Comparison of ENCODE assay signal across 12 cellular contexts in the genomic region with DNA sequence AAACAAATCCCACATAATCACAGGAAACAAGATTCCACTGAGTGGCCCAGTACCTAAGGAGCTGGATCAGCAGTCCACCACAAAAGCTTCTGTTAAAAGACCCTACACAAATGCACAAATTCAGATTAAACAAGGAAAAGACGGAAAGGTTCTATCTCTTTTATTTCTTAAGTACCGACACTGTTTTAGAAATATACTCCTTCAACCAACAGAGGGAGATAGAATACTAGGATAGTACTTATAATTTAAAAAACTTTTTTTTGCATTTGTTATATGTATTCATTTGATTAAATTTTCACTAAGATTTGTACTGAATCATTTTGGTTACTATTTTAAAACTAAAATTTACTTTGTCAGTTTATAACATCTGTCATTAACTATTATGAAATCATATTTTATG. TPM values are rescaled to one million over a fixed set of nuclear protein-coding genes. Genes with fewer than 3 reads are reported as not detected.
DNase-seq lines count a peak whose midpoint lies in the region; ATAC-seq, FAIRE-seq and TF ChIP-seq lines count a peak whose summit lies in the region.
"Had no signal": no experiment of that assay in that cellular context is flagged by ENCODE, and none has a peak within 500 bp of the region (broad histone marks: within the 10 kb centered on the region; RNA-seq: fewer than 3 reads in every experiment).

No MANE protein-coding gene starts in this region.

- H3K9ac ChIP-seq in colonic mucosa (ENCODE audit: low read depth in 2 of 2, low read length in 2 of 2), result no peak overlapping the region

- H3K9me3 ChIP-seq in cardiac muscle cell (ENCODE audit: low read depth), result no peaks in the 10 kb centered on the region
- H3K9me3 ChIP-seq in colonic mucosa, result no peaks in the 10 kb centered on the region
- no peaks in the 10 kb centered on the region for H3K9me3 ChIP-seq in upper lobe of left lung

- no peaks in the 10 kb centered on the region for H3K36me3 ChIP-seq in cardiac muscle cell
- H3K36me3 ChIP-seq in colonic mucosa, result no peaks in the 10 kb centered on the region
- peaks cover 0 to 2% (median 0%) of the 10 kb centered on the region in 4 donors for H3K36me3 ChIP-seq in upper lobe of left lung

- TF ChIP-seq CTCF in cardiac muscle cell (IDR thresholded peaks at IDR 0.05; ENCODE audit: low read depth, low read length) (peak; percentile 34), colonic mucosa (IDR thresholded peaks at IDR 0.05) (peak; percentile 26), upper lobe of left lung (IDR thresholded peaks at IDR 0.05) (peak in 5 of 6 experiments; percentile 18 to 42 (median 37))

- H3K4me3 ChIP-seq in cardiac muscle cell, result no peak overlapping the region
- H3K4me3 ChIP-seq in colonic mucosa, result no peak overlapping the region
- H3K4me3 ChIP-seq in upper lobe of left lung, result no peak overlapping the region

- DNase-seq in cardiac muscle cell (ENCODE audit: low read depth in 1 of 2, low spot score in 1 of 2) (peak; percentile 12 to 57), Right ventricle myocardium inferior (ENCODE audit: missing footprints) (no peak), colonic mucosa (no peak), lung microvascular endothelial cell (ENCODE audit: low read depth in 2 of 2) (peak; percentile 45 to 54), upper lobe of left lung (no peak), GM12892 (ENCODE audit: insufficient read length) (no peak), DMS114 treated with DMSO at 0.1 percent for 48 hours (lab: John Stamatoyannopoulos, UW; ENCODE audit: unreplicated experiment) (no peak)
- DNase-seq: activated CD4-positive, alpha-beta T cell treated with anti-CD3 and anti-CD28 coated beads for 4 hours; C1 segment of cervical spinal cord; hypothalamus; RPMI8226 had no signal

- no peak for TF ChIP-seq EP300 in upper lobe of left lung (IDR thresholded peaks at IDR 0.05)

- ATAC-seq in Right ventricle myocardium inferior (no peak), upper lobe of left lung (ENCODE audit: low FRiP score in 2 of 2) (peak in 1 of 2 donors; percentile 72), GM19467 (IDR thresholded peaks at IDR 0.05; ENCODE audit: unreplicated experiment) (no peak)

- H3K27ac ChIP-seq in cardiac muscle cell, result no peak overlapping the region
- no peak overlapping the region for H3K27ac ChIP-seq in colonic mucosa
- H3K27ac ChIP-seq in upper lobe of left lung, result peak overlapping the region in 2 of 4 donors; percentile 45 to 64

- 33 to 39% methylated on average over 2 of the region's 2 CpGs for WGBS in upper lobe of left lung, 2 donors

- intact Hi-C loops in Right ventricle myocardium inferior (cut with DNase I) (loop anchor here (5.0 kb wide), 3 partner anchors 319 to 779 kb away; a partner anchor contains a TSS), colonic mucosa (cut with DNase I) (no loop called here)

- H3K27me3 ChIP-seq in cardiac muscle cell (no peaks in the 10 kb centered on the region), colonic mucosa (no peaks in the 10 kb centered on the region), upper lobe of left lung (no peaks in the 10 kb centered on the region)

- no peak for TF ChIP-seq POLR2A in upper lobe of left lung (IDR thresholded peaks at IDR 0.05)
- no peak for TF ChIP-seq POLR2A in GM12892 (IDR thresholded peaks at IDR 0.05; ENCODE audit: low read depth, low read length)

- no peak for FAIRE-seq in GM12892 (lab: Jason Lieb, UNC)

- H3K4me1 ChIP-seq in cardiac muscle cell (ENCODE audit: low read depth) (no peaks in the 10 kb centered on the region), colonic mucosa (no peaks in the 10 kb centered on the region), upper lobe of left lung (peaks cover 0 to 9% (median 2%) of the 10 kb centered on the region in 4 donors)

RNA-seq across cellular contexts. Expression of a gene that starts 12.5 kb away (rescaled TPM):
- total RNA-seq in cardiac muscle cell (5.4 and 7.6 TPM in 2 replicates), Right ventricle myocardium inferior (0.95 TPM), colonic mucosa (10 to 100 TPM in 1 of 2 donors, 1 to 10 TPM in 1; 3.5 to 10.3 TPM), lung microvascular endothelial cell (1.2 and 2.8 TPM in 2 replicates), upper lobe of left lung (1 to 10 TPM; 1.6 to 6.2 (median 2.6) TPM)
- 4.7 and 7.8 TPM in 2 replicates for polyA plus RNA-seq in cardiac muscle cell
- polyA plus RNA-seq in GM12892 (2012; ENCODE audit: missing spikeins), result 19.6 TPM

Comparison
In these comparisons a context has a peak if more than half of its experiments do, and no peak if none do; other contexts are left out.
1. DNase-seq: peak in cardiac muscle cell (2 of 2) and lung microvascular endothelial cell (2 of 2); none in Right ventricle myocardium inferior (single experiment), colonic mucosa (single experiment), upper lobe of left lung (0 of 2), GM12892 (single experiment) and DMS114 treated with DMSO at 0.1 percent for 48 hours (single experiment).
2. Peak in every context shown above with its lines, with median percentiles within 50 percentile points of each other: CTCF ChIP-seq.